In the genomic region with DNA sequence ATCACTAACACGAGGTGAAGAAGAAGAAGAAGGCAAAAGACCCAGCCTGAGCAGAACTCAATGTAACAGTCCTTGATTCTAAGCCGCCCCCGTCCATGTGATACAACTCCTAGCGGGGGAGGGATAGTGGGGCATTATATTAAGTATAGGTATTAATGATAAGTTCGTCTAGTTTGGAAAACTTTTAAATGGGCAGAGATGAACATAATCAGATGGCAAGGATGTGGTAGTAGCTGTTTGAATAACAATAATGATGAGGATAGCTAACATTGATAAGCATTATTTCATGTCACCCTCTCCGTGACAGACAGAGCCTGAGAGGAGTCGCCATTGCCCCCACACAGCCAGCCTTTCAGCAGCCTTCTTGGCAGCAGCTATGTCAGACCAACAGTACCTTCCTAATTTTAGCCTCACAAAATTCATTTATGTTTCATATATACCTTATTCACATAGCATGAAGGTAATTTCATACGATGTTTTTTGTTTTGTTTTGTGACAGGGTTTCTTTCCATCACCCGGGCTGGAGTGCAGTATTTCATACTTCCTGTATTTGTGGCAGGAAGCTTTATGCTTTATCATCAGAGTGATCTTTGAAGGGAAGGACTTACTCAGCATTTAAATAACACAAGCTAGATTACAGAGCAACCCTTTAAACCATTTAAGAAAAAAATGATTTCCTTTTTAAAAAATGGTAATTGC, we compare ENCODE assay signal across 7 cellular contexts.
DNase-seq lines count a peak whose midpoint lies in the region; ATAC-seq lines count a peak whose summit lies in the region.

No MANE protein-coding gene starts in this region.

- H3K27ac Mint-ChIP-seq in T-helper 1 cell treated with Interleukin-12 subunit alpha and Interleukin-12 subunit beta and Interleukin-4 antibody, amounts not matched to agents 30 μg/mL and 1 μg/mL, for 36 hours: peak overlapping the region; percentile 99

- ATAC-seq in HG03354 (IDR thresholded peaks at IDR 0.05; ENCODE audit: poor library complexity, severe bottlenecking, unreplicated experiment) (peak; percentile 46), sciatic nerve (peak; percentile 46), HG02938 (IDR thresholded peaks at IDR 0.05; ENCODE audit: unreplicated experiment) (no peak), GM18867 (IDR thresholded peaks at IDR 0.05; ENCODE audit: unreplicated experiment) (no peak), GM21447 (IDR thresholded peaks at IDR 0.05; ENCODE audit: unreplicated experiment) (no peak)

- H3K9me3 Mint-ChIP-seq in T-helper 1 cell treated with Interleukin-12 subunit alpha and Interleukin-12 subunit beta and Interleukin-4 antibody, amounts not matched to agents 30 μg/mL and 1 μg/mL, for 36 hours: no peaks in the 10 kb centered on the region

- DNase-seq in dermis blood vessel endothelial cell (peak; percentile 68), sciatic nerve (ENCODE audit: low spot score) (no peak)

- H3K4me3 Mint-ChIP-seq in T-helper 1 cell treated with Interleukin-12 subunit alpha and Interleukin-12 subunit beta and Interleukin-4 antibody, amounts not matched to agents 30 μg/mL and 1 μg/mL, for 36 hours: peak overlapping the region; percentile 89

- peaks cover 73% of the 10 kb centered on the region for H3K4me1 Mint-ChIP-seq in T-helper 1 cell treated with Interleukin-12 subunit alpha and Interleukin-12 subunit beta and Interleukin-4 antibody, amounts not matched to agents 30 μg/mL and 1 μg/mL, for 36 hours (ENCODE audit: low read depth)

- no peaks in the 10 kb centered on the region for H3K27me3 Mint-ChIP-seq in T-helper 1 cell treated with Interleukin-12 subunit alpha and Interleukin-12 subunit beta and Interleukin-4 antibody, amounts not matched to agents 30 μg/mL and 1 μg/mL, for 36 hours (ENCODE audit: low read depth)

- peaks cover 19% of the 10 kb centered on the region for H3K36me3 Mint-ChIP-seq in T-helper 1 cell treated with Interleukin-12 subunit alpha and Interleukin-12 subunit beta and Interleukin-4 antibody, amounts not matched to agents 30 μg/mL and 1 μg/mL, for 36 hours (ENCODE audit: low read depth)

- intact Hi-C loops in sciatic nerve (cut with DNase I): no loop called here

Comparison
In these comparisons a context has a peak if more than half of its experiments do, and no peak if none do; other contexts are left out.
1. ATAC-seq: peak in HG03354 (single experiment) and sciatic nerve (single experiment); none in HG02938 (single experiment), GM18867 (single experiment) and GM21447 (single experiment).